Comparison of ENCODE assay signal across 34 cellular contexts in genomic region chr4:27930291-27930690, GRCh38.
"Had no signal": no experiment of that assay in that cellular context is flagged by ENCODE, and none has a peak within 500 bp of the region (broad histone marks: within the 10 kb centered on the region; RNA-seq: fewer than 3 reads in every experiment).

No MANE protein-coding gene starts in this region.

- H3K36me3 Mint-ChIP-seq: activated naive CD4-positive, alpha-beta T cell treated with anti-CD3 and anti-CD28 coated beads, Interleukin-2, amount 10 ng/mL, durations not matched to agents 7 days and 5 days; activated naive CD4-positive, alpha-beta T cell treated with anti-CD3 and anti-CD28 coated beads, Interleukin-2, amount 50 U/mL, for 24 hours; activated naive CD4-positive, alpha-beta T cell treated with anti-CD3 and anti-CD28 coated beads, Interleukin-2, amount 50 U/mL, for 72 hours; activated naive CD8-positive, alpha-beta T cell; activated naive CD8-positive, alpha-beta T cell treated with anti-CD3 and anti-CD28 coated beads for 36 hours; activated naive CD8-positive, alpha-beta T cell treated with anti-CD3 and anti-CD28 coated beads, Interleukin-2, amount 10 ng/mL, durations not matched to agents 7 days and 5 days; brain had no signal

- DNase-seq: activated effector memory CD4-positive, alpha-beta T cell treated with anti-CD3 and anti-CD28 coated beads, Interleukin-2, amount 50 U/mL, for 16 hours; activated effector memory CD4-positive, alpha-beta T cell treated with Interleukin-2 at 50 U/mL for 16 hours; activated gamma-delta T cell; activated gamma-delta T cell treated with Interleukin-2 at 50 U/mL for 16 hours; activated naive CD4-positive, alpha-beta T cell; activated naive CD4-positive, alpha-beta T cell treated with anti-CD3 and anti-CD28 coated beads for 36 hours; activated naive CD4-positive, alpha-beta T cell treated with anti-CD3 and anti-CD28 coated beads, Interleukin-2, amount 10 ng/mL, durations not matched to agents 7 days and 5 days; activated naive CD4-positive, alpha-beta T cell treated with anti-CD3 and anti-CD28 coated beads, Interleukin-2, amount 50 U/mL, for 16 hours; activated naive CD4-positive, alpha-beta T cell treated with Interleukin-2 at 50 U/mL for 16 hours; activated naive CD8-positive, alpha-beta T cell treated with anti-CD3 and anti-CD28 coated beads for 36 hours; activated naive CD8-positive, alpha-beta T cell treated with anti-CD3 and anti-CD28 coated beads, Interleukin-2, amount 10 ng/mL, durations not matched to agents 7 days and 5 days; activated naive CD8-positive, alpha-beta T cell treated with anti-CD3 and anti-CD28 coated beads, Interleukin-2, amount 50 U/mL, for 24 hours; activated T-cell treated with anti-CD3 and anti-CD28 coated beads, Interleukin-2, amount 50 U/mL, for 24 hours; activated T-cell treated with anti-CD3 and anti-CD28 coated beads, Interleukin-2, amount 50 U/mL, for 4 hours; activated T-cell treated with anti-CD3 and anti-CD28 coated beads, Interleukin-2, amount 50 U/mL, for 48 hours; activated T-cell treated with anti-CD3 and anti-CD28 coated beads, Interleukin-2, amount 50 U/mL, for 72 hours; adrenal gland; amniotic stem cell; amygdala; anterior cingulate cortex; aorta; body of pancreas; brain microvascular endothelial cell; caudate nucleus; central memory CD4-positive, alpha-beta T cell; cerebellar nuclear complex had no signal

- H3K4me1 Mint-ChIP-seq: activated naive CD4-positive, alpha-beta T cell treated with anti-CD3 and anti-CD28 coated beads, Interleukin-2, amount 10 ng/mL, durations not matched to agents 7 days and 5 days; activated naive CD4-positive, alpha-beta T cell treated with anti-CD3 and anti-CD28 coated beads, Interleukin-2, amount 50 U/mL, for 24 hours; activated naive CD8-positive, alpha-beta T cell treated with anti-CD3 and anti-CD28 coated beads for 36 hours; activated naive CD8-positive, alpha-beta T cell treated with anti-CD3 and anti-CD28 coated beads, Interleukin-2, amount 10 ng/mL, durations not matched to agents 7 days and 5 days; activated naive CD8-positive, alpha-beta T cell treated with anti-CD3 and anti-CD28 coated beads, Interleukin-2, amount 50 U/mL, for 24 hours; activated T-helper 17 cell treated with anti-CD3 and anti-CD28 coated beads, Interleukin-2, amount 50 U/mL, for 72 hours; brain; central memory CD8-positive, alpha-beta T cell had no signal

- H3K9me3 Mint-ChIP-seq: activated naive CD4-positive, alpha-beta T cell treated with anti-CD3 and anti-CD28 coated beads for 36 hours; activated naive CD8-positive, alpha-beta T cell treated with anti-CD3 and anti-CD28 coated beads for 36 hours; activated T-helper 17 cell treated with anti-CD3 and anti-CD28 coated beads, Interleukin-2, amount 50 U/mL, for 72 hours; brain had no signal

- H3K27me3 Mint-ChIP-seq: activated naive CD4-positive, alpha-beta T cell treated with anti-CD3 and anti-CD28 coated beads, Interleukin-2, amount 10 ng/mL, durations not matched to agents 7 days and 5 days; activated naive CD4-positive, alpha-beta T cell treated with anti-CD3 and anti-CD28 coated beads, Interleukin-2, amount 50 U/mL, for 24 hours; activated naive CD8-positive, alpha-beta T cell; activated naive CD8-positive, alpha-beta T cell treated with anti-CD3 and anti-CD28 coated beads for 36 hours; activated naive CD8-positive, alpha-beta T cell treated with anti-CD3 and anti-CD28 coated beads, Interleukin-2, amount 10 ng/mL, durations not matched to agents 7 days and 5 days; activated naive CD8-positive, alpha-beta T cell treated with anti-CD3 and anti-CD28 coated beads, Interleukin-2, amount 50 U/mL, for 24 hours; activated T-cell treated with anti-CD3 and anti-CD28 coated beads, Interleukin-2, amount 50 U/mL, for 24 hours; activated T-helper 17 cell treated with anti-CD3 and anti-CD28 coated beads, Interleukin-2, amount 50 U/mL, for 72 hours; brain; central memory CD8-positive, alpha-beta T cell had no signal

- H3K27ac Mint-ChIP-seq: activated naive CD4-positive, alpha-beta T cell treated with anti-CD3 and anti-CD28 coated beads for 36 hours; activated naive CD4-positive, alpha-beta T cell treated with anti-CD3 and anti-CD28 coated beads, Interleukin-2, amount 10 ng/mL, durations not matched to agents 7 days and 5 days; activated naive CD4-positive, alpha-beta T cell treated with anti-CD3 and anti-CD28 coated beads, Interleukin-2, amount 50 U/mL, for 24 hours; activated naive CD4-positive, alpha-beta T cell treated with anti-CD3 and anti-CD28 coated beads, Interleukin-2, amount 50 U/mL, for 72 hours; activated naive CD8-positive, alpha-beta T cell; activated naive CD8-positive, alpha-beta T cell treated with anti-CD3 and anti-CD28 coated beads for 36 hours; activated naive CD8-positive, alpha-beta T cell treated with anti-CD3 and anti-CD28 coated beads, Interleukin-2, amount 10 ng/mL, durations not matched to agents 7 days and 5 days; activated naive CD8-positive, alpha-beta T cell treated with anti-CD3 and anti-CD28 coated beads, Interleukin-2, amount 50 U/mL, for 24 hours; activated T-cell treated with anti-CD3 and anti-CD28 coated beads, Interleukin-2, amount 50 U/mL, for 24 hours; activated T-cell treated with anti-CD3 and anti-CD28 coated beads, Interleukin-2, amount 50 U/mL, for 72 hours; activated T-helper 1 cell treated with anti-CD3 and anti-CD28 coated beads, Interleukin-12 subunit alpha, Interleukin-12 subunit beta, Interleukin-2, Interleukin-4 antibody, amounts not matched to agents 30 ng/mL and 10 ng/mL and 1 ng/mL, durations not matched to agents 14 hours and 24 hours and 36 hours; activated T-helper 17 cell treated with anti-CD3 and anti-CD28 coated beads, Interleukin-2, amount 50 U/mL, for 72 hours; activated T-helper 2 cell treated with anti-CD3 and anti-CD28 coated beads, Interferon-gamma antibody, Interleukin-2, Interleukin-4, amounts not matched to agents 10 μg/mL and 5 μg/mL and 100 μg/mL, durations not matched to agents 14 hours and 24 hours and 36 hours; brain had no signal

- H3K4me3 Mint-ChIP-seq: activated naive CD4-positive, alpha-beta T cell treated with anti-CD3 and anti-CD28 coated beads for 36 hours; activated naive CD4-positive, alpha-beta T cell treated with anti-CD3 and anti-CD28 coated beads, Interleukin-2, amount 10 ng/mL, durations not matched to agents 7 days and 5 days; activated naive CD4-positive, alpha-beta T cell treated with anti-CD3 and anti-CD28 coated beads, Interleukin-2, amount 50 U/mL, for 24 hours; activated naive CD8-positive, alpha-beta T cell; activated naive CD8-positive, alpha-beta T cell treated with anti-CD3 and anti-CD28 coated beads for 36 hours; activated naive CD8-positive, alpha-beta T cell treated with anti-CD3 and anti-CD28 coated beads, Interleukin-2, amount 10 ng/mL, durations not matched to agents 7 days and 5 days; activated naive CD8-positive, alpha-beta T cell treated with anti-CD3 and anti-CD28 coated beads, Interleukin-2, amount 50 U/mL, for 24 hours; activated T-cell treated with anti-CD3 and anti-CD28 coated beads, Interleukin-2, amount 50 U/mL, for 24 hours; activated T-cell treated with anti-CD3 and anti-CD28 coated beads, Interleukin-2, amount 50 U/mL, for 4 hours; activated T-cell treated with anti-CD3 and anti-CD28 coated beads, Interleukin-2, amount 50 U/mL, for 72 hours; activated T-helper 1 cell treated with anti-CD3 and anti-CD28 coated beads, Interleukin-12 subunit alpha, Interleukin-12 subunit beta, Interleukin-2, Interleukin-4 antibody, amounts not matched to agents 30 ng/mL and 10 ng/mL and 1 ng/mL, durations not matched to agents 14 hours and 24 hours and 36 hours; activated T-helper 17 cell treated with anti-CD3 and anti-CD28 coated beads, Interleukin-2, amount 50 U/mL, for 72 hours; brain; central memory CD8-positive, alpha-beta T cell had no signal
